Comparison of ENCODE assay signal across 12 cellular contexts in the genomic region with DNA sequence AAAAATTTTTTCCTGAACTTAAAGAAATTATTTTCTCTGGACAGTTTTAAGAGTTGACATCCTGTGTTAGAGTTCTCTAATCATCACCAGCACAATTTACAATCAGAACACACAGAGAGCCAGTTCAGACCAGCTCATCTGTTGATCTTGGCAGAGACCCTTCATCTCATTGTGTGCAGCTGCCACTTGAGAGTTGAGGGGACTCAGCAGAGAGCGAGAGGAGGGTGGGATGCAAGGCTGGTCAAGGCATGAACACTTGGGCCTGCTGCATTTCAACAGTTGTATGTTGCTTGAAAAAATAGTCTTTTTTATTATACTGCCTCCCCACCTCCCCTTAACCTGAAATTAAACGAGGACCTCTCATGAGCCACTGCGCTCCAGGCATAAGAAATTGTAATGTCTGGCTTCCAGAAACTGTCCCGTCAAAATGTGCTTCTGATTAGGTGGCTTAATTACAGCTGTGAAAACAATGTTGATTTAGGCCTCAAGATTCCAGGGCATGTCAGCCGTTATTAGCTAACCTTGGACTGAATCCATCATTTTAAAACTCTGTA.
DNase-seq lines count a peak whose midpoint lies in the region; ATAC-seq and TF ChIP-seq lines count a peak whose summit lies in the region.
"Had no signal": no experiment of that assay in that cellular context is flagged by ENCODE, and none has a peak within 500 bp of the region (broad histone marks: within the 10 kb centered on the region; RNA-seq: fewer than 3 reads in every experiment).

No MANE protein-coding gene starts in this region.

- H3K36me3 Mint-ChIP-seq in mesothelial cell of epicardium, result peaks cover 14% of the 10 kb centered on the region
- peaks cover 15% of the 10 kb centered on the region for H3K36me3 Mint-ChIP-seq in natural killer cell treated with Interleukin-12 subunit alpha and Interleukin-12 subunit beta and Interleukin-15 and Interleukin-18, amount 100 ng/mL, for 72 hours
- H3K36me3 Mint-ChIP-seq: naive B cell had no signal

- peak overlapping the region; percentile 74 for H3K27ac Mint-ChIP-seq in mesothelial cell of epicardium
- H3K27ac Mint-ChIP-seq in natural killer cell treated with Interleukin-12 subunit alpha and Interleukin-12 subunit beta and Interleukin-15 and Interleukin-18, amount 100 ng/mL, for 72 hours, result no peak overlapping the region
- H3K27ac Mint-ChIP-seq: naive B cell had no signal

- H3K9me3 ChIP-seq in adipocyte (ENCODE audit: control insufficient read depth, low read length), result peaks cover 7% of the 10 kb centered on the region
- H3K9me3 ChIP-seq: Caco-2 had no signal

- DNase-seq in COLO668 (lab: John Stamatoyannopoulos, UW; ENCODE audit: unreplicated experiment) (peak; percentile 29), NCI-H1092 treated with DMSO at 0.1 percent for 48 hours (lab: John Stamatoyannopoulos, UW) (peak; percentile 96), adipocyte (ENCODE audit: low read depth) (peak; percentile 34), mesothelial cell of epicardium (ENCODE audit: low spot score in 2 of 2, unreplicated experiment in 2 of 2) (no peak), H7 (no peak)
- DNase-seq in natural killer cell treated with Interleukin-12 subunit alpha and Interleukin-12 subunit beta and Interleukin-15 and Interleukin-18, amount 100 ng/mL, for 72 hours (ENCODE audit: low spot score), result no peak
- DNase-seq: Caco-2; naive B cell; stimulated activated CD4-positive, alpha-beta T cell treated with anti-CD3 and anti-CD28 coated beads, Interleukin-4, amount 100 ng/mL, for 24 hours had no signal

- no peak overlapping the region for H3K4me3 Mint-ChIP-seq in mesothelial cell of epicardium
- H3K4me3 Mint-ChIP-seq in natural killer cell treated with Interleukin-12 subunit alpha and Interleukin-12 subunit beta and Interleukin-15 and Interleukin-18, amount 100 ng/mL, for 72 hours, result no peak overlapping the region
- H3K4me3 Mint-ChIP-seq: naive B cell had no signal

- no peak for TF ChIP-seq CTCF in mesothelial cell of epicardium (IDR thresholded peaks at IDR 0.05; ENCODE audit: unreplicated experiment)

- ATAC-seq in natural killer cell treated with Interleukin-12 subunit alpha and Interleukin-12 subunit beta and Interleukin-15 and Interleukin-18, amount 100 ng/mL, for 72 hours, result no peak
- no peak for ATAC-seq in GM18909 (IDR thresholded peaks at IDR 0.05; ENCODE audit: poor library complexity, unreplicated experiment)
- no peak for ATAC-seq in GM18870 (IDR thresholded peaks at IDR 0.05; ENCODE audit: unreplicated experiment)

- no peaks in the 10 kb centered on the region for H3K27me3 Mint-ChIP-seq in mesothelial cell of epicardium (ENCODE audit: low read depth)
- no peaks in the 10 kb centered on the region for H3K27me3 Mint-ChIP-seq in natural killer cell treated with Interleukin-12 subunit alpha and Interleukin-12 subunit beta and Interleukin-15 and Interleukin-18, amount 100 ng/mL, for 72 hours
- H3K27me3 Mint-ChIP-seq: naive B cell had no signal

- peaks cover 26% of the 10 kb centered on the region for H3K4me1 ChIP-seq in adipocyte (ENCODE audit: control insufficient read depth, insufficient read depth, low read length)
- H3K4me1 ChIP-seq: Caco-2 had no signal

- H3K9me3 Mint-ChIP-seq in mesothelial cell of epicardium, result peaks cover 15% of the 10 kb centered on the region
- peaks cover 15% of the 10 kb centered on the region for H3K9me3 Mint-ChIP-seq in natural killer cell treated with Interleukin-12 subunit alpha and Interleukin-12 subunit beta and Interleukin-15 and Interleukin-18, amount 100 ng/mL, for 72 hours

- H3K9ac ChIP-seq in adipocyte (ENCODE audit: low read length), result peak overlapping the region; percentile 13

- peaks cover 19% of the 10 kb centered on the region for H3K4me1 Mint-ChIP-seq in mesothelial cell of epicardium
- H3K4me1 Mint-ChIP-seq in natural killer cell treated with Interleukin-12 subunit alpha and Interleukin-12 subunit beta and Interleukin-15 and Interleukin-18, amount 100 ng/mL, for 72 hours (ENCODE audit: low read depth in 2 of 2), result no peaks in the 10 kb centered on the region
- H3K4me1 Mint-ChIP-seq: naive B cell had no signal

- no peaks in the 10 kb centered on the region for H3K36me3 ChIP-seq in adipocyte (ENCODE audit: control insufficient read depth, insufficient read depth, low read length, severe bottlenecking)
- H3K36me3 ChIP-seq in H7 (replicated peaks; ENCODE audit: control insufficient read depth, insufficient read depth, low read length), result no peaks in the 10 kb centered on the region

- H3K4me3 ChIP-seq in adipocyte (ENCODE audit: low read length) (no peak overlapping the region), H7 (ENCODE audit: insufficient read depth, low read depth, low read length) (no peak overlapping the region)
- H3K4me3 ChIP-seq: tibial artery had no signal

- no peaks in the 10 kb centered on the region for H3K27me3 ChIP-seq in adipocyte (replicated peaks; ENCODE audit: control insufficient read depth, insufficient read depth, low read length)
- H3K27me3 ChIP-seq in H7 (ENCODE audit: control insufficient read depth, insufficient read depth, low read length), result no peaks in the 10 kb centered on the region
- H3K27me3 ChIP-seq: tibial artery had no signal

Comparison
In these comparisons a context has a peak if more than half of its experiments do, and no peak if none do; other contexts are left out.
1. DNase-seq: peak in COLO668 (single experiment), NCI-H1092 treated with DMSO at 0.1 percent for 48 hours (single experiment) and adipocyte (single experiment); none in mesothelial cell of epicardium (0 of 2), natural killer cell treated with Interleukin-12 subunit alpha and Interleukin-12 subunit beta and Interleukin-15 and Interleukin-18, amount 100 ng/mL, for 72 hours (single experiment) and H7 (single experiment).